ENCODE assay signal across 1 cellular context in the genomic region with DNA sequence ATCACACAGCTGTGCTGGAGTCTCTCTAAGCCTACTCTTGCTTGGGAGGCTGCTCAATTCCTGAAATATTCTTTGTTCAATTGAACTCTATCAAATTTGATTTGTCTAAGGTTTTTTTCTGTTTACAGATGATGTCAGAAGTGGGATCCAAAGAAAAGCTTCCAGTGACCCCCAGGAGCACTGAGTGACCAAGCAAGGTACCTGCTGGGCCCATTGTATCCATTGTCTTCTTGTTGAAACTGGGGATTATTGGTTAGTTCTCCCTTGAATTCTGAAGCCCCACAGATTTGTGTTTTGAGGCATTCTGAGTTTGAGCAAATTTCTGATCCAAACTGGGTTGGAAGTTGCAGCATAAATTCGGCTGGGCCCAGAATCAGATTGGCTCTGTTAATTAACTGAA.
TF ChIP-seq lines count a peak whose summit lies in the region.

No MANE protein-coding gene starts in this region.

TF ChIP-seq in H1, 55 proteins besides CTCF, POLR2A, EP300 and RAD21:
- TF ChIP-seq CTBP2 (IDR thresholded peaks at IDR 0.05; ENCODE audit: borderline replicate concordance, insufficient read depth, insufficient read length, low read length) (no peak), MAFK (IDR thresholded peaks at IDR 0.05; ENCODE audit: low read depth, low read length) (no peak), SAP30 (IDR thresholded peaks at IDR 0.05; ENCODE audit: insufficient read depth, insufficient replicate concordance, low read length) (no peak), GTF2F1 (IDR thresholded peaks at IDR 0.05; ENCODE audit: borderline replicate concordance, low read depth, low read length) (no peak), HDAC2 (IDR thresholded peaks at IDR 0.05; ENCODE audit: borderline replicate concordance in 1 of 2, low read depth in 2 of 2, low read length in 2 of 2) (no peak), CHD1 (IDR thresholded peaks at IDR 0.05; ENCODE audit: low read depth, low read length) (no peak), EZH2 (IDR thresholded peaks at IDR 0.05; ENCODE audit: low read depth, low read length, severe bottlenecking) (no peak), CHD2 (IDR thresholded peaks at IDR 0.05; ENCODE audit: low read length) (no peak), TBP (IDR thresholded peaks at IDR 0.05; ENCODE audit: low read depth, low read length) (no peak), TEAD4 (IDR thresholded peaks at IDR 0.05; ENCODE audit: low read depth, low read length) (no peak), SP4 (IDR thresholded peaks at IDR 0.05; ENCODE audit: low read length) (no peak), JUND (IDR thresholded peaks at IDR 0.05; ENCODE audit: low read length) (no peak), KDM1A (IDR thresholded peaks at IDR 0.05; ENCODE audit: borderline replicate concordance, low read length) (no peak), RNF2 (IDR thresholded peaks at IDR 0.05; ENCODE audit: borderline replicate concordance, low read depth, low read length, missing control alignments, poor library complexity, severe bottlenecking) (no peak)
- TF ChIP-seq, protein P1, sequence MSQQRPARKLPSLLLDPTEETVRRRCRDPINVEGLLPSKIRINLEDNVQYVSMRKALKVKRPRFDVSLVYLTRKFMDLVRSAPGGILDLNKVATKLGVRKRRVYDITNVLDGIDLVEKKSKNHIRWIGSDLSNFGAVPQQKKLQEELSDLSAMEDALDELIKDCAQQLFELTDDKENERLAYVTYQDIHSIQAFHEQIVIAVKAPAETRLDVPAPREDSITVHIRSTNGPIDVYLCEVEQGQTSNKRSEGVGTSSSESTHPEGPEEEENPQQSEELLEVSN (IDR thresholded peaks at IDR 0.05): no peak
- TF ChIP-seq, protein P2, sequence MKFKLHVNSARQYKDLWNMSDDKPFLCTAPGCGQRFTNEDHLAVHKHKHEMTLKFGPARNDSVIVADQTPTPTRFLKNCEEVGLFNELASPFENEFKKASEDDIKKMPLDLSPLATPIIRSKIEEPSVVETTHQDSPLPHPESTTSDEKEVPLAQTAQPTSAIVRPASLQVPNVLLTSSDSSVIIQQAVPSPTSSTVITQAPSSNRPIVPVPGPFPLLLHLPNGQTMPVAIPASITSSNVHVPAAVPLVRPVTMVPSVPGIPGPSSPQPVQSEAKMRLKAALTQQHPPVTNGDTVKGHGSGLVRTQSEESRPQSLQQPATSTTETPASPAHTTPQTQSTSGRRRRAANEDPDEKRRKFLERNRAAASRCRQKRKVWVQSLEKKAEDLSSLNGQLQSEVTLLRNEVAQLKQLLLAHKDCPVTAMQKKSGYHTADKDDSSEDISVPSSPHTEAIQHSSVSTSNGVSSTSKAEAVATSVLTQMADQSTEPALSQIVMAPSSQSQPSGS (IDR thresholded peaks at IDR 0.05; ENCODE audit: low read length): no peak
